Comparison of ENCODE assay signal across 8 cellular contexts in genomic region chr10:58237014-58237830, GRCh38. TPM values are rescaled to one million over a fixed set of nuclear protein-coding genes. Genes with fewer than 3 reads are reported as not detected.
DNase-seq lines count a peak whose midpoint lies in the region; TF ChIP-seq lines count a peak whose summit lies in the region.
"Had no signal": no experiment of that assay in that cellular context is flagged by ENCODE, and none has a peak within 500 bp of the region (broad histone marks: within the 10 kb centered on the region; RNA-seq: fewer than 3 reads in every experiment).

No MANE protein-coding gene starts in this region.

- H3K27me3 Mint-ChIP-seq in chondrocyte (ENCODE audit: low read depth) (no peaks in the 10 kb centered on the region), osteocyte (ENCODE audit: unreplicated experiment) (no peaks in the 10 kb centered on the region)

- CTCF ChIA-PET in HEK293T (lab: Yijun Ruan, JAX), result no interaction called here

- H3K4me3 Mint-ChIP-seq in chondrocyte (ENCODE audit: unreplicated experiment), result no peak overlapping the region
- no peak overlapping the region for H3K4me3 Mint-ChIP-seq in osteocyte (ENCODE audit: unreplicated experiment)

- peaks cover 19% of the 10 kb centered on the region for H3K36me3 Mint-ChIP-seq in chondrocyte (ENCODE audit: low read depth)
- peaks cover 37% of the 10 kb centered on the region for H3K36me3 Mint-ChIP-seq in osteocyte (ENCODE audit: unreplicated experiment)

- POLR2A ChIA-PET in HEK293T (lab: Yijun Ruan, JAX), result no interaction called here

- H3K4me1 Mint-ChIP-seq in chondrocyte (ENCODE audit: low read depth) (peaks cover 43% of the 10 kb centered on the region), osteocyte (ENCODE audit: unreplicated experiment) (peaks cover 52% of the 10 kb centered on the region)

- peak overlapping the region; percentile 47 for H3K27ac Mint-ChIP-seq in chondrocyte (ENCODE audit: unreplicated experiment)
- peak overlapping the region; percentile 74 for H3K27ac Mint-ChIP-seq in osteocyte (ENCODE audit: unreplicated experiment)

- H3K9me3 Mint-ChIP-seq in chondrocyte (ENCODE audit: low read depth) (peaks cover 7% of the 10 kb centered on the region), osteocyte (ENCODE audit: unreplicated experiment) (no peaks in the 10 kb centered on the region)

- TF ChIP-seq CTCF in chondrocyte (IDR thresholded peaks at IDR 0.05), result no peak
- TF ChIP-seq CTCF in osteocyte (IDR thresholded peaks at IDR 0.05), result no peak

- DNase-seq in EL, result peak; percentile 90
- peak; percentile 88 for DNase-seq in LHCN-M2 (ENCODE audit: low read depth)
- DNase-seq in chondrocyte (ENCODE audit: low spot score), result no peak
- DNase-seq in osteocyte (ENCODE audit: extremely low spot score, unreplicated experiment), result no peak
- DNase-seq in NCI-H1092 treated with DMSO at 0.1 percent for 48 hours (lab: John Stamatoyannopoulos, UW), result no peak
- no peak for DNase-seq in HEK293T (ENCODE audit: extremely low spot score)
- no peak for DNase-seq in activated CD8-positive, alpha-beta memory T cell treated with anti-CD3 and anti-CD28 coated beads, Interleukin-2, amount 50 U/mL, for 4 hours
- DNase-seq: colonic mucosa had no signal

TF ChIP-seq in HEK293T, 16 proteins besides CTCF, POLR2A, EP300 and RAD21:
- no peak for TF ChIP-seq ZNF384 (IDR thresholded peaks at IDR 0.05)
- TF ChIP-seq PKNOX1 (IDR thresholded peaks at IDR 0.05), result no peak
- no peak for TF ChIP-seq SP1 (IDR thresholded peaks at IDR 0.05)
- no peak for TF ChIP-seq LEF1 (IDR thresholded peaks at IDR 0.05; ENCODE audit: borderline replicate concordance)
- TF ChIP-seq HDGF (IDR thresholded peaks at IDR 0.05; ENCODE audit: borderline replicate concordance), result no peak
- TF ChIP-seq CTBP1 (IDR thresholded peaks at IDR 0.05; ENCODE audit: borderline replicate concordance), result no peak
- TF ChIP-seq TARDBP (IDR thresholded peaks at IDR 0.05), result no peak
- TF ChIP-seq SUZ12 (IDR thresholded peaks at IDR 0.05), result no peak
- no peak for TF ChIP-seq FOXM1 (IDR thresholded peaks at IDR 0.05; ENCODE audit: borderline replicate concordance)
- TF ChIP-seq FOXA1 (IDR thresholded peaks at IDR 0.05), result no peak
- no peak for TF ChIP-seq L3MBTL2 (conservative IDR thresholded peaks at IDR 0.05)
- no peak for TF ChIP-seq FOXK2 (IDR thresholded peaks at IDR 0.05)
- TF ChIP-seq NFRKB (IDR thresholded peaks at IDR 0.05), result no peak

RNA-seq across cellular contexts. Expression of gene IPMK, which starts 30.5 kb away (rescaled TPM):
- total RNA-seq in LHCN-M2 (2014; rRNA removed), result 6.8 and 7.6 TPM in 2 replicates
- 1.1 TPM for polyA plus RNA-seq in LHCN-M2 (2012)
- 2.9 to 3.3 TPM (median 3.0 TPM) in 3 replicates for total RNA-seq in chondrocyte
- total RNA-seq in osteocyte, result 5.3 and 5.9 TPM in 2 replicates

RNA-seq across cellular contexts. Expression of gene CISD1, which starts 31.7 kb away (rescaled TPM):
- total RNA-seq in LHCN-M2 (2014; rRNA removed) (17.8 and 21.6 TPM in 2 replicates), chondrocyte (22.6 to 37.7 TPM (median 25.5 TPM) in 3 replicates), osteocyte (29.9 and 30.5 TPM in 2 replicates)
- 23.9 TPM for polyA plus RNA-seq in LHCN-M2 (2012)

Comparison
In these comparisons a context has a peak if more than half of its experiments do, and no peak if none do; other contexts are left out.
1. DNase-seq: peak in EL (single experiment) and LHCN-M2 (single experiment); none in chondrocyte (single experiment), osteocyte (single experiment), NCI-H1092 treated with DMSO at 0.1 percent for 48 hours (single experiment), HEK293T (single experiment) and activated CD8-positive, alpha-beta memory T cell treated with anti-CD3 and anti-CD28 coated beads, Interleukin-2, amount 50 U/mL, for 4 hours (single experiment).